18 cellular contexts compared by ENCODE assay signal in the genomic region with DNA sequence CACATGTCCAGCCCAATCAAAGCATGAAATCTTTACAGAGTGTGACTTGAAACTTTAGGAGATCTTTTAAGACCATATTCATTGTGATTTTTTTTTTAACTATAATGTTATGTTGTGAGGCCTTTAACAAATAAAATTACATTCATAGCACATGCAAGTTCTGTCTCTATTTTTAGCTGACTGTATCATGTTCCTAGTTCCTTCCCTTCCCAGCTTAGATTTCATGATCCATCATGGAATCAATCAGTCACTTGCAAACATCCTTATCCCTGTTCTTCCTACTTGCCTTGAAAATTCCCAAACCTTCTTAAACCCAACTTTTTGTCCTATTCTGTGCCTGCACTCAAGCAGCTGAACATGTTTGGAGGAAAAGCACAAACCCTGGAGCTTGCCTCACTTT.
DNase-seq lines count a peak whose midpoint lies in the region; ATAC-seq and TF ChIP-seq lines count a peak whose summit lies in the region.
"Had no signal": no experiment of that assay in that cellular context is flagged by ENCODE, and none has a peak within 500 bp of the region (broad histone marks: within the 10 kb centered on the region; RNA-seq: fewer than 3 reads in every experiment).

No MANE protein-coding gene starts in this region.

- H3K79me2 ChIP-seq in parathyroid adenoma = no peaks in the 10 kb centered on the region

- H3K9me3 ChIP-seq in T-helper 17 cell (ENCODE audit: control insufficient read depth, low read length, poor library complexity, severe bottlenecking) (no peaks in the 10 kb centered on the region), parathyroid adenoma (ENCODE audit: control insufficient read depth, low read length) (no peaks in the 10 kb centered on the region)
- H3K9me3 ChIP-seq: BE2C, Caco-2 had no signal

- H3K4me1 Mint-ChIP-seq in T-helper 17 cell = peaks cover 8% of the 10 kb centered on the region

- no peak overlapping the region for H3K27ac ChIP-seq in parathyroid adenoma

- no peaks in the 10 kb centered on the region for H3K36me3 ChIP-seq in parathyroid adenoma (ENCODE audit: control insufficient read depth, insufficient read depth, low read length)
- H3K36me3 ChIP-seq: BE2C had no signal

- H3K27ac Mint-ChIP-seq in T-helper 17 cell = peak overlapping the region; percentile 67
- H3K27ac Mint-ChIP-seq: CD4-positive, CD25-positive, alpha-beta regulatory T cell; HFFc6 had no signal

- no peaks in the 10 kb centered on the region for H3K27me3 Mint-ChIP-seq in T-helper 17 cell
- H3K27me3 Mint-ChIP-seq: CD4-positive, CD25-positive, alpha-beta regulatory T cell had no signal

- H3K9ac ChIP-seq in parathyroid adenoma = no peak overlapping the region

- H3K4me1 ChIP-seq in parathyroid adenoma = peaks cover 6% of the 10 kb centered on the region
- H3K4me1 ChIP-seq: BE2C, Caco-2 had no signal

- ATAC-seq in T-helper 17 cell (no peak), HG03571 (IDR thresholded peaks at IDR 0.05; ENCODE audit: unreplicated experiment) (no peak)
- ATAC-seq: HCT116 had no signal

- H3K4me3 Mint-ChIP-seq in T-helper 17 cell = no peak overlapping the region
- H3K4me3 Mint-ChIP-seq: HFFc6 had no signal

- DNase-seq in T-helper 17 cell = no peak
- peak; percentile 2 for DNase-seq in left kidney (ENCODE audit: low read depth, low spot score)
- peak; percentile 6 for DNase-seq in stromal cell of bone marrow (ENCODE audit: low read depth)
- no peak for DNase-seq in islet precursor cell
- DNase-seq in EL = no peak
- no peak for DNase-seq in activated CD8-positive, alpha-beta memory T cell treated with anti-CD3 and anti-CD28 coated beads for 24 hours
- DNase-seq: ACHN; BE2C; C1 segment of cervical spinal cord; Caco-2; CD4-positive, CD25-positive, alpha-beta regulatory T cell; GDM1; GOT3; H7; HFFc6 had no signal

- H3K36me3 Mint-ChIP-seq in T-helper 17 cell (ENCODE audit: low read depth) = peaks cover 9% of the 10 kb centered on the region

- H3K27me3 ChIP-seq in parathyroid adenoma (ENCODE audit: control insufficient read depth, insufficient read depth, low read length) = no peaks in the 10 kb centered on the region
- H3K27me3 ChIP-seq: BE2C had no signal

- no peak for TF ChIP-seq CTCF in parathyroid adenoma (IDR thresholded peaks at IDR 0.05)

- no peak overlapping the region for H3K4me3 ChIP-seq in parathyroid adenoma (ENCODE audit: low read depth, low read length)

- no peak overlapping the region for H2AFZ ChIP-seq in parathyroid adenoma

- H3K4me2 ChIP-seq in parathyroid adenoma (ENCODE audit: low read length) = peak overlapping the region; percentile 19

Comparison
In these comparisons a context has a peak if more than half of its experiments do, and no peak if none do; other contexts are left out.
1. DNase-seq: peak in left kidney (single experiment) and stromal cell of bone marrow (single experiment); none in T-helper 17 cell (0 of 3), islet precursor cell (single experiment), EL (single experiment) and activated CD8-positive, alpha-beta memory T cell treated with anti-CD3 and anti-CD28 coated beads for 24 hours (single experiment).